9 cellular contexts compared by ENCODE assay signal in genomic region chr3:190120161-190121060, GRCh38. TPM values are rescaled to one million over a fixed set of nuclear protein-coding genes. Genes with fewer than 3 reads are reported as not detected.
DNase-seq lines count a peak whose midpoint lies in the region; ATAC-seq and TF ChIP-seq lines count a peak whose summit lies in the region.
"Had no signal": no experiment of that assay in that cellular context is flagged by ENCODE, and none has a peak within 500 bp of the region (broad histone marks: within the 10 kb centered on the region; RNA-seq: fewer than 3 reads in every experiment).

P3H2 (minus strand) TSS chr3:190120897; CDS start chr3:190120731, 166 bp downstream.

- H3K4me1 ChIP-seq in stomach: peaks cover 0 to 39% (median 21%) of the 10 kb centered on the region in 4 donors

- CTCF ChIA-PET in activated CD4-positive, alpha-beta T cell treated with anti-CD3 and anti-CD28 coated beads for 36 hours (lab: Charles Lee): interaction anchor here (0.7 to 2.1 kb wide), 2 partner anchors 14 to 305 kb away, joined by 3 to 6 read pairs; no protein-coding TSS in a partner anchor
- CTCF ChIA-PET in WTC11 (lab: Charles Lee): interaction anchor here (0.5 to 2.8 kb wide), 26 partner anchors 9 to 393 kb away, joined by 3 to 23 read pairs (median 4); partner anchors contain the start of genes CLDN1 and IL1RAP

- peaks cover 52% of the 10 kb centered on the region for H3K27me3 Mint-ChIP-seq in activated CD4-positive, alpha-beta T cell treated with anti-CD3 and anti-CD28 coated beads for 36 hours
- H3K27me3 Mint-ChIP-seq in WTC11 (ENCODE audit: low read depth) (peaks cover 26% of the 10 kb centered on the region), mesothelial cell of epicardium (ENCODE audit: low read depth) (peaks cover 6% of the 10 kb centered on the region)

- no peaks in the 10 kb centered on the region for H3K36me3 Mint-ChIP-seq in activated CD4-positive, alpha-beta T cell treated with anti-CD3 and anti-CD28 coated beads for 36 hours (ENCODE audit: low read depth)
- H3K36me3 Mint-ChIP-seq in WTC11: peaks cover 6% of the 10 kb centered on the region
- H3K36me3 Mint-ChIP-seq in mesothelial cell of epicardium: no peaks in the 10 kb centered on the region
- H3K36me3 Mint-ChIP-seq: CD4-positive, CD25-positive, alpha-beta regulatory T cell had no signal

- peak; percentile 59 for DNase-seq in activated CD4-positive, alpha-beta T cell treated with anti-CD3 and anti-CD28 coated beads for 36 hours
- DNase-seq in activated CD4-positive, alpha-beta T cell treated with anti-CD3 and anti-CD28 coated beads for 1 hour: no peak
- peak; percentile 95 for DNase-seq in NCI-H146 (lab: John Stamatoyannopoulos, UW)
- DNase-seq in WTC11 (ENCODE audit: low spot score): peak; percentile 84
- peak; percentile 76 to 84 for DNase-seq in mesothelial cell of epicardium (ENCODE audit: low spot score in 2 of 2, unreplicated experiment in 2 of 2)
- peak; percentile 84 for DNase-seq in stomach

- TF ChIP-seq POLR2A in stomach (IDR thresholded peaks at IDR 0.05): no peak

- peak within 1 kb of the TSS; percentile 71 to 90 (median 78) for H3K27ac ChIP-seq in stomach

- H3K9me3 ChIP-seq in stomach: no peaks in the 10 kb centered on the region

- H3K4me3 ChIP-seq in stomach: peak within 1 kb of the TSS; percentile 74 to 86 (median 76)

- ATAC-seq in activated CD4-positive, alpha-beta T cell treated with anti-CD3 and anti-CD28 coated beads for 36 hours: peak; percentile 83
- peak; percentile 74 for ATAC-seq in HG02759 (IDR thresholded peaks at IDR 0.05; ENCODE audit: unreplicated experiment)
- ATAC-seq in WTC11: peak; percentile 97
- ATAC-seq in esophagus mucosa: peak; percentile 96

- TF ChIP-seq EP300 in stomach (IDR thresholded peaks at IDR 0.05): no peak

- H3K4me3 Mint-ChIP-seq in activated CD4-positive, alpha-beta T cell treated with anti-CD3 and anti-CD28 coated beads for 36 hours: peak within 1 kb of the TSS; percentile 43
- peak within 1 kb of the TSS; percentile 85 for H3K4me3 Mint-ChIP-seq in WTC11
- H3K4me3 Mint-ChIP-seq in mesothelial cell of epicardium: peak within 1 kb of the TSS; percentile 77

- no peak for TF ChIP-seq CTCF in WTC11 (IDR thresholded peaks at IDR 0.05)
- no peak for TF ChIP-seq CTCF in mesothelial cell of epicardium (IDR thresholded peaks at IDR 0.05; ENCODE audit: unreplicated experiment)
- peak in 4 of 7 experiments; percentile 13 to 45 (median 30) for TF ChIP-seq CTCF in stomach (IDR thresholded peaks at IDR 0.05)

- no peaks in the 10 kb centered on the region for H3K36me3 ChIP-seq in stomach

- intact Hi-C loops in activated CD4-positive, alpha-beta T cell treated with anti-CD3 and anti-CD28 coated beads for 36 hours (cut with DNase I, micrococcal nuclease): no loop called here
- intact Hi-C loops in stomach (cut with DNase I; ENCODE audit: low total_unique reads): no loop called here

- H3K4me1 Mint-ChIP-seq in activated CD4-positive, alpha-beta T cell treated with anti-CD3 and anti-CD28 coated beads for 36 hours: peaks cover 5% of the 10 kb centered on the region
- H3K4me1 Mint-ChIP-seq in WTC11 (peaks cover 61% of the 10 kb centered on the region), mesothelial cell of epicardium (peaks cover 38% of the 10 kb centered on the region)

- no peak within 1 kb of the TSS for H3K27ac Mint-ChIP-seq in activated CD4-positive, alpha-beta T cell treated with anti-CD3 and anti-CD28 coated beads for 36 hours
- no peak within 1 kb of the TSS; the same call in 1 of the 2 replicates for H3K27ac Mint-ChIP-seq in WTC11
- peak within 1 kb of the TSS; percentile 75 for H3K27ac Mint-ChIP-seq in mesothelial cell of epicardium
- H3K27ac Mint-ChIP-seq: CD4-positive, CD25-positive, alpha-beta regulatory T cell had no signal

- H3K27me3 ChIP-seq in stomach: peaks cover 0 to 29% (median 6%) of the 10 kb centered on the region in 3 donors

- H3K9me3 Mint-ChIP-seq in activated CD4-positive, alpha-beta T cell treated with anti-CD3 and anti-CD28 coated beads for 36 hours (ENCODE audit: low read depth): no peaks in the 10 kb centered on the region
- H3K9me3 Mint-ChIP-seq in WTC11 (no peaks in the 10 kb centered on the region), mesothelial cell of epicardium (no peaks in the 10 kb centered on the region)

- 2 to 7% (median 3%) methylated on average over 21 to 105 of the region's 105 CpGs for WGBS in stomach, 5 donors

- POLR2A ChIA-PET in activated CD4-positive, alpha-beta T cell treated with anti-CD3 and anti-CD28 coated beads for 36 hours (lab: Charles Lee): no interaction called here
- POLR2A ChIA-PET in WTC11 (lab: Charles Lee): interaction anchor here (0.6 to 1.3 kb wide), 6 partner anchors 10 to 159 kb away, joined by 3 to 4 read pairs (median 3); no protein-coding TSS in a partner anchor

TF ChIP-seq in WTC11, 78 proteins besides CTCF, POLR2A, EP300 and RAD21 (continues in another document):
- TF ChIP-seq HMGXB4 (CRISPR knock-in tag; IDR thresholded peaks at IDR 0.05): peak; percentile 97
- TF ChIP-seq AR (CRISPR knock-in tag; IDR thresholded peaks at IDR 0.05): no peak
- TF ChIP-seq NR2C2 (CRISPR knock-in tag; IDR thresholded peaks at IDR 0.05): no peak; the same call in 1 of the 2 replicates
- TF ChIP-seq SMAD3 (CRISPR knock-in tag; IDR thresholded peaks at IDR 0.05; ENCODE audit: borderline replicate concordance): no peak
- TF ChIP-seq ZNF396 (CRISPR knock-in tag; IDR thresholded peaks at IDR 0.05; ENCODE audit: borderline replicate concordance): no peak
- peak; percentile 80; the same call in 1 of the 2 replicates for TF ChIP-seq ATF1 (CRISPR knock-in tag; IDR thresholded peaks at IDR 0.05)
- no peak for TF ChIP-seq IRF1 (CRISPR knock-in tag; IDR thresholded peaks at IDR 0.05)
- TF ChIP-seq ZBTB21 (CRISPR knock-in tag; IDR thresholded peaks at IDR 0.05; ENCODE audit: borderline replicate concordance): 0 out of 2 replicates have a peak, but pooled peaks have one; percentile 15
- no peak for TF ChIP-seq GABPB1 (CRISPR knock-in tag; IDR thresholded peaks at IDR 0.05)
- TF ChIP-seq MAX (CRISPR knock-in tag; IDR thresholded peaks at IDR 0.05): peak; percentile 77
- no peak for TF ChIP-seq MYBL2 (CRISPR knock-in tag; IDR thresholded peaks at IDR 0.05)
- no peak for TF ChIP-seq ELF4 (CRISPR knock-in tag; IDR thresholded peaks at IDR 0.05; ENCODE audit: low read depth)
- peak; percentile 59; the same call in 1 of the 2 replicates for TF ChIP-seq CREM (CRISPR knock-in tag; IDR thresholded peaks at IDR 0.05)

RNA-seq across cellular contexts. Expression of gene P3H2, which starts in this region (rescaled TPM):
- not detected for total RNA-seq in activated CD4-positive, alpha-beta T cell treated with anti-CD3 and anti-CD28 coated beads for 36 hours
- total RNA-seq in WTC11 (2021) (29.4 to 39.9 TPM (median 36.2 TPM) in 3 replicates), esophagus mucosa (15.0 TPM), mesothelial cell of epicardium (14.8 to 17.2 TPM (median 15.8 TPM) in 3 replicates), stomach (10 to 100 TPM; 14.5 to 46.1 (median 29.0) TPM)
- 1 to 10 TPM; 1.4 to 4.9 (median 4.7) TPM for polyA plus RNA-seq in stomach
- total RNA-seq: CD4-positive, CD25-positive, alpha-beta regulatory T cell had no signal
- polyA plus RNA-seq: CD4-positive, CD25-positive, alpha-beta regulatory T cell had no signal

Comparison
In these comparisons a context has a peak if more than half of its experiments do, and no peak if none do; other contexts are left out.
1. RNA of gene P3H2 (total RNA-seq): 29.4 to 39.9 TPM in WTC11, 14.5 to 46.1 TPM in stomach, 15.0 TPM in esophagus mucosa (single experiment) and 14.8 to 17.2 TPM in mesothelial cell of epicardium; not detected in activated CD4-positive, alpha-beta T cell treated with anti-CD3 and anti-CD28 coated beads for 36 hours; every median in the first group is over 10 times any median in the second.
2. Peak in DNase-seq and ATAC-seq in activated CD4-positive, alpha-beta T cell treated with anti-CD3 and anti-CD28 coated beads for 36 hours; RNA of the gene not detected or under 1 TPM.
3. CTCF ChIP-seq: peak in stomach (4 of 7); none in WTC11 (single experiment) and mesothelial cell of epicardium (single experiment).
4. Peak in every context shown above with its lines, with median percentiles within 50 percentile points of each other: ATAC-seq and H3K4me3 Mint-ChIP-seq.